ENCODE assay signal across 28 cellular contexts in the genomic region with DNA sequence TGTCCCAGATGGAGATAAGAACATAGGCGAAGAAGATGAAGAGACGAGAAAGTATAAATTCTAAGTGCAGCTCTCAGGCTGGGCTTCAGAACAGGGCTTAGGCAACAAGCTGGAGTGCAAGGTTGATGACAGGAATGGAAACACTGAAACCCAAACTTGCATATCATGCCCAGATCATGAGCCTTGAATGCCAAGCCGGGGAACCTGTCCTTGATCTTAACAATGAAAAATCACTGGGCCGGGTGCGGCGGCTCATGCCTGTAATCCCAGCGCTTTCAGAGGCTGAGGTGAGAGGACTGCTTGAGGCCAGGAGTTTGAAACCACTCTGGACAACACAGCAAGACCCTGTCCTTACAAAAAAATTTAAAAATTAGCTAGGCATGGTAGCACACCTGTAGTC.
"Had no signal": no experiment of that assay in that cellular context is flagged by ENCODE, and none has a peak within 500 bp of the region (broad histone marks: within the 10 kb centered on the region; RNA-seq: fewer than 3 reads in every experiment).

No MANE protein-coding gene starts in this region.

- DNase-seq: colonic mucosa; effector CD8-positive, alpha-beta T cell; endodermal cell; foreskin keratinocyte; heart right ventricle; hippocampal formation; left cardiac atrium; mesenchymal stem cell; mucosa of descending colon; naive B cell; stimulated activated CD4-positive, alpha-beta T cell treated with anti-CD3 and anti-CD28 coated beads, Interleukin-12 subunit alpha, Interleukin-12 subunit beta, amount 100 ng/mL, for 4 hours; stimulated activated CD4-positive, alpha-beta T cell treated with anti-CD3 and anti-CD28 coated beads, Interleukin-1b, Interleukin-23, amount 100 ng/mL, for 48 hours; stimulated activated CD4-positive, alpha-beta T cell treated with anti-CD3 and anti-CD28 coated beads, Interleukin-4, amount 100 ng/mL, for 1 hour; stimulated activated naive CD4-positive, alpha-beta T cell treated with Interleukin-2 at 50 U/mL for 16 hours; stomach; thyroid gland; uterus had no signal

- H3K36me3 Mint-ChIP-seq: naive B cell; natural killer cell treated with Interleukin-12 subunit alpha and Interleukin-12 subunit beta and Interleukin-15 and Interleukin-18, amount 100 ng/mL, for 72 hours; stimulated activated effector memory CD8-positive, alpha-beta T cell treated with anti-CD3 and anti-CD28 coated beads, Interleukin-12 subunit alpha, Interleukin-12 subunit beta, amount 100 ng/mL, for 72 hours had no signal

- H3K4me1 Mint-ChIP-seq: naive B cell had no signal

- H3K27ac Mint-ChIP-seq: dendritic cell treated with granulocyte-macrophage colony-stimulating factor and Interleukin-4, amounts not matched to agents 40 ng/mL and 50 ng/mL, for 4 days; endodermal cell; mesothelial cell of epicardium; natural killer cell treated with Interleukin-12 subunit alpha and Interleukin-12 subunit beta and Interleukin-15 and Interleukin-18, amount 100 ng/mL, for 72 hours; stimulated activated effector memory CD8-positive, alpha-beta T cell treated with anti-CD3 and anti-CD28 coated beads, Interleukin-12 subunit alpha, Interleukin-12 subunit beta, amount 100 ng/mL, for 72 hours; type B pancreatic cell had no signal

- ATAC-seq: esophagus mucosa; foreskin keratinocyte; gastroesophageal sphincter; heart right ventricle; left cardiac atrium; left lung; mucosa of descending colon; natural killer cell treated with Interleukin-12 subunit alpha and Interleukin-12 subunit beta and Interleukin-15 and Interleukin-18, amount 100 ng/mL, for 72 hours; sciatic nerve; stimulated activated effector memory CD8-positive, alpha-beta T cell treated with anti-CD3 and anti-CD28 coated beads, Interleukin-12 subunit alpha, Interleukin-12 subunit beta, amount 100 ng/mL, for 72 hours had no signal

- FAIRE-seq: islet of Langerhans had no signal

- H3K9me3 Mint-ChIP-seq: dendritic cell treated with granulocyte-macrophage colony-stimulating factor and Interleukin-4, amounts not matched to agents 40 ng/mL and 50 ng/mL, for 4 days; naive B cell; natural killer cell treated with Interleukin-12 subunit alpha and Interleukin-12 subunit beta and Interleukin-15 and Interleukin-18, amount 100 ng/mL, for 72 hours; stimulated activated effector memory CD8-positive, alpha-beta T cell treated with anti-CD3 and anti-CD28 coated beads, Interleukin-12 subunit alpha, Interleukin-12 subunit beta, amount 100 ng/mL, for 72 hours had no signal

- H3K27me3 Mint-ChIP-seq: type B pancreatic cell had no signal

- H3K4me3 Mint-ChIP-seq: dendritic cell treated with granulocyte-macrophage colony-stimulating factor and Interleukin-4, amounts not matched to agents 40 ng/mL and 50 ng/mL, for 4 days; endodermal cell; mesothelial cell of epicardium; naive B cell; natural killer cell treated with Interleukin-12 subunit alpha and Interleukin-12 subunit beta and Interleukin-15 and Interleukin-18, amount 100 ng/mL, for 72 hours; neural crest cell; stimulated activated effector memory CD8-positive, alpha-beta T cell treated with anti-CD3 and anti-CD28 coated beads, Interleukin-12 subunit alpha, Interleukin-12 subunit beta, amount 100 ng/mL, for 72 hours; type B pancreatic cell had no signal
